In genomic region chr6:104859225-104860146, GRCh38 we compare ENCODE assay signal across 1 cellular context.
TF ChIP-seq lines count a peak whose summit lies in the region.

TSS of gene HACE1 (minus strand) at chr6:104859919. CDS start at chr6:104859642, 277 bp downstream.

TF ChIP-seq in HepG2, 621 proteins besides CTCF, POLR2A, EP300 and RAD21 (continued from another document):
- TF ChIP-seq RORA (CRISPR knock-in tag; IDR thresholded peaks at IDR 0.05): no peak
- TF ChIP-seq ZNF572 (CRISPR knock-in tag; IDR thresholded peaks at IDR 0.05): no peak
- TF ChIP-seq, protein P1, sequence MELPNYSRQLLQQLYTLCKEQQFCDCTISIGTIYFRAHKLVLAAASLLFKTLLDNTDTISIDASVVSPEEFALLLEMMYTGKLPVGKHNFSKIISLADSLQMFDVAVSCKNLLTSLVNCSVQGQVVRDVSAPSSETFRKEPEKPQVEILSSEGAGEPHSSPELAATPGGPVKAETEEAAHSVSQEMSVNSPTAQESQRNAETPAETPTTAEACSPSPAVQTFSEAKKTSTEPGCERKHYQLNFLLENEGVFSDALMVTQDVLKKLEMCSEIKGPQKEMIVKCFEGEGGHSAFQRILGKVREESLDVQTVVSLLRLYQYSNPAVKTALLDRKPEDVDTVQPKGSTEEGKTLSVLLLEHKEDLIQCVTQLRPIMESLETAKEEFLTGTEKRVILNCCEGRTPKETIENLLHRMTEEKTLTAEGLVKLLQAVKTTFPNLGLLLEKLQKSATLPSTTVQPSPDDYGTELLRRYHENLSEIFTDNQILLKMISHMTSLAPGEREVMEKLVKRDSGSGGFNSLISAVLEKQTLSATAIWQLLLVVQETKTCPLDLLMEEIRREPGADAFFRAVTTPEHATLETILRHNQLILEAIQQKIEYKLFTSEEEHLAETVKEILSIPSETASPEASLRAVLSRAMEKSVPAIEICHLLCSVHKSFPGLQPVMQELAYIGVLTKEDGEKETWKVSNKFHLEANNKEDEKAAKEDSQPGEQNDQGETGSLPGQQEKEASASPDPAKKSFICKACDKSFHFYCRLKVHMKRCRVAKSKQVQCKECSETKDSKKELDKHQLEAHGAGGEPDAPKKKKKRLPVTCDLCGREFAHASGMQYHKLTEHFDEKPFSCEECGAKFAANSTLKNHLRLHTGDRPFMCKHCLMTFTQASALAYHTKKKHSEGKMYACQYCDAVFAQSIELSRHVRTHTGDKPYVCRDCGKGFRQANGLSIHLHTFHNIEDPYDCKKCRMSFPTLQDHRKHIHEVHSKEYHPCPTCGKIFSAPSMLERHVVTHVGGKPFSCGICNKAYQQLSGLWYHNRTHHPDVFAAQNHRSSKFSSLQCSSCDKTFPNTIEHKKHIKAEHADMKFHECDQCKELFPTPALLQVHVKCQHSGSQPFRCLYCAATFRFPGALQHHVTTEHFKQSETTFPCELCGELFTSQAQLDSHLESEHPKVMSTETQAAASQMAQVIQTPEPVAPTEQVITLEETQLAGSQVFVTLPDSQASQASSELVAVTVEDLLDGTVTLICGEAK (IDR thresholded peaks at IDR 0.05): no peak
- TF ChIP-seq, protein P1 (CRISPR knock-in tag; IDR thresholded peaks at IDR 0.05): peak; percentile 80
- no peak for TF ChIP-seq HMGA1 (CRISPR knock-in tag; conservative IDR thresholded peaks at IDR 0.05)
- TF ChIP-seq, protein P2, sequence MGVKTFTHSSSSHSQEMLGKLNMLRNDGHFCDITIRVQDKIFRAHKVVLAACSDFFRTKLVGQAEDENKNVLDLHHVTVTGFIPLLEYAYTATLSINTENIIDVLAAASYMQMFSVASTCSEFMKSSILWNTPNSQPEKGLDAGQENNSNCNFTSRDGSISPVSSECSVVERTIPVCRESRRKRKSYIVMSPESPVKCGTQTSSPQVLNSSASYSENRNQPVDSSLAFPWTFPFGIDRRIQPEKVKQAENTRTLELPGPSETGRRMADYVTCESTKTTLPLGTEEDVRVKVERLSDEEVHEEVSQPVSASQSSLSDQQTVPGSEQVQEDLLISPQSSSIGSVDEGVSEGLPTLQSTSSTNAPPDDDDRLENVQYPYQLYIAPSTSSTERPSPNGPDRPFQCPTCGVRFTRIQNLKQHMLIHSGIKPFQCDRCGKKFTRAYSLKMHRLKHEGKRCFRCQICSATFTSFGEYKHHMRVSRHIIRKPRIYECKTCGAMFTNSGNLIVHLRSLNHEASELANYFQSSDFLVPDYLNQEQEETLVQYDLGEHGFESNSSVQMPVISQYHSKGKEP (CRISPR knock-in tag; IDR thresholded peaks at IDR 0.05): 0 out of 2 replicates have a peak, but pooled peaks have one; percentile 66
- TF ChIP-seq KDM6A (CRISPR knock-in tag; IDR thresholded peaks at IDR 0.05; ENCODE audit: low read depth): no peak
- peak; percentile 89 for TF ChIP-seq ZNF776 (CRISPR knock-in tag; IDR thresholded peaks at IDR 0.05)
- peak; percentile 94 for TF ChIP-seq ZSCAN21 (CRISPR knock-in tag; IDR thresholded peaks at IDR 0.05; ENCODE audit: borderline replicate concordance)
- peak; percentile 92; the same call in 1 of the 2 replicates for TF ChIP-seq ZNF782 (CRISPR knock-in tag; IDR thresholded peaks at IDR 0.05; ENCODE audit: borderline replicate concordance)
- TF ChIP-seq, protein P3, sequence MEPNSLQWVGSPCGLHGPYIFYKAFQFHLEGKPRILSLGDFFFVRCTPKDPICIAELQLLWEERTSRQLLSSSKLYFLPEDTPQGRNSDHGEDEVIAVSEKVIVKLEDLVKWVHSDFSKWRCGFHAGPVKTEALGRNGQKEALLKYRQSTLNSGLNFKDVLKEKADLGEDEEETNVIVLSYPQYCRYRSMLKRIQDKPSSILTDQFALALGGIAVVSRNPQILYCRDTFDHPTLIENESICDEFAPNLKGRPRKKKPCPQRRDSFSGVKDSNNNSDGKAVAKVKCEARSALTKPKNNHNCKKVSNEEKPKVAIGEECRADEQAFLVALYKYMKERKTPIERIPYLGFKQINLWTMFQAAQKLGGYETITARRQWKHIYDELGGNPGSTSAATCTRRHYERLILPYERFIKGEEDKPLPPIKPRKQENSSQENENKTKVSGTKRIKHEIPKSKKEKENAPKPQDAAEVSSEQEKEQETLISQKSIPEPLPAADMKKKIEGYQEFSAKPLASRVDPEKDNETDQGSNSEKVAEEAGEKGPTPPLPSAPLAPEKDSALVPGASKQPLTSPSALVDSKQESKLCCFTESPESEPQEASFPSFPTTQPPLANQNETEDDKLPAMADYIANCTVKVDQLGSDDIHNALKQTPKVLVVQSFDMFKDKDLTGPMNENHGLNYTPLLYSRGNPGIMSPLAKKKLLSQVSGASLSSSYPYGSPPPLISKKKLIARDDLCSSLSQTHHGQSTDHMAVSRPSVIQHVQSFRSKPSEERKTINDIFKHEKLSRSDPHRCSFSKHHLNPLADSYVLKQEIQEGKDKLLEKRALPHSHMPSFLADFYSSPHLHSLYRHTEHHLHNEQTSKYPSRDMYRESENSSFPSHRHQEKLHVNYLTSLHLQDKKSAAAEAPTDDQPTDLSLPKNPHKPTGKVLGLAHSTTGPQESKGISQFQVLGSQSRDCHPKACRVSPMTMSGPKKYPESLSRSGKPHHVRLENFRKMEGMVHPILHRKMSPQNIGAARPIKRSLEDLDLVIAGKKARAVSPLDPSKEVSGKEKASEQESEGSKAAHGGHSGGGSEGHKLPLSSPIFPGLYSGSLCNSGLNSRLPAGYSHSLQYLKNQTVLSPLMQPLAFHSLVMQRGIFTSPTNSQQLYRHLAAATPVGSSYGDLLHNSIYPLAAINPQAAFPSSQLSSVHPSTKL (CRISPR knock-in tag; IDR thresholded peaks at IDR 0.05): peak; percentile 44; the same call in 1 of the 2 replicates
- no peak for TF ChIP-seq SCMH1 (CRISPR knock-in tag; IDR thresholded peaks at IDR 0.05; ENCODE audit: borderline replicate concordance)
- peak; percentile 62 for TF ChIP-seq DMAP1 (CRISPR knock-in tag; IDR thresholded peaks at IDR 0.05)
- peak; percentile 80; the same call in 1 of the 2 replicates for TF ChIP-seq KAT8 (CRISPR knock-in tag; IDR thresholded peaks at IDR 0.05)
- no peak for TF ChIP-seq ZNF234 (CRISPR knock-in tag; conservative IDR thresholded peaks at IDR 0.05)
